ENCODE assay signal across 8 cellular contexts in the genomic region with DNA sequence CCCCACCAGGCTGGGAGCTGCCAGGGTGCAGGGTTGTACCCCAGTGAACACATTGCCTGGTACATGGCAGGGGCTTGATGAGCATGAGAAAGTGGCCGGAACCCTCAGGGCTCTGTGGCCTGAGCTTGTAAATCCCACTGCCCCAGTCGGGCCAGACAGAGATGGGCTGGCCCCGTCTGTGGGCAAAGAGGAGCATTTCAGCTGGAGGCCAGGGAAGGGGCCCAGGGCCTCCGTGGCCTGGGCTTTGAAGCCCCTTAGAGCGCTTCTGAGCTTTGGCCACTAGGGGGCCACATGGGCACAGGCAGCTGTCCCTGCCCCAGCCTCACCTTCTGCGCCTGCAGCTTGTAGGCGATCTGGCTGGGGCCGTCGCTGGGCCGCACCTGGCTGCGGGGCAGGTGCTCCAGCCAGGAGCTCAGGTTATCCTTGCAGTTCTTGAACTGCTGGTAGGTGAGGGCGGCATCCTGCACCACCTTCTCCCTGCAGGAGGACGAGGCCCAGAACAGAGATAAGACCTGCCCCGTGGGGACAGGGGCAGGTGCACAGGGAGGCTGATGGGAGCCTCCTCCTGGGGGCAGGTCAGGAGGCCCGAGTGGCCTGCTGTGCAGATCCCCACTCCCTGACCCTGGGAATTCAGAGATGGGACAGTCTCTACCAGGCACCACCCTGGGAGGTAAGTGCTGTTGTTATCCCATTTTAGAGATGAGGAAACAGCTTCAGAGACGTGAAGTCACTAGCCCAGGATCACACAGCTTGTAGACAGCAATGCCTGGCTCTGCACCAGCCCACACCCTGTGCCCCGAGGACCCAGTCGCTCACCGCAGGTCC. TPM values are rescaled to one million over a fixed set of nuclear protein-coding genes. Genes with fewer than 3 reads are reported as not detected.
A peak's percentile ranks its signal among the peaks of the same experiment; 100 is the strongest.
DNase-seq lines count a peak whose midpoint lies in the region; ATAC-seq, FAIRE-seq and TF ChIP-seq lines count a peak whose summit lies in the region.

No MANE protein-coding gene starts in this region.

- TF ChIP-seq CTCF in GM12873 (IDR thresholded peaks at IDR 0.05; ENCODE audit: insufficient read depth, low read depth, low read length, missing control alignments), result peak; percentile 100
- TF ChIP-seq CTCF in Loucy (conservative IDR thresholded peaks at IDR 0.05; ENCODE audit: low read length), result peak; percentile 84
- TF ChIP-seq CTCF in RWPE2 (IDR thresholded peaks at IDR 0.05; ENCODE audit: poor library complexity, severe bottlenecking), result peak; percentile 95
- TF ChIP-seq CTCF in ovary (IDR thresholded peaks at IDR 0.05), result peak; percentile 87 to 91 (median 87)
- TF ChIP-seq CTCF in tibial nerve (IDR thresholded peaks at IDR 0.05), result peak; percentile 92 to 95 (median 93)

- no peak for FAIRE-seq in frontal cortex (lab: Jason Lieb, UNC)

- H3K4me3 ChIP-seq in Loucy (ENCODE audit: low read length, poor library complexity, severe bottlenecking) (no peak overlapping the region), RWPE2 (ENCODE audit: severe bottlenecking) (no peak overlapping the region), ovary (no peak overlapping the region), tibial nerve (no peak overlapping the region)

- H3K27me3 Mint-ChIP-seq in activated T-helper 2 cell treated with anti-CD3 and anti-CD28 coated beads, Interferon-gamma antibody, Interleukin-2, Interleukin-4, amounts not matched to agents 10 μg/mL and 5 μg/mL and 100 μg/mL, durations not matched to agents 14 hours and 24 hours and 36 hours (ENCODE audit: low read depth), result no peaks in the 10 kb centered on the region

- H3K9ac ChIP-seq in Loucy (ENCODE audit: low read depth, low read length, poor library complexity, severe bottlenecking), result peak overlapping the region; percentile 45

- no peaks in the 10 kb centered on the region for H4K20me1 ChIP-seq in Loucy (ENCODE audit: insufficient read depth, low read length, poor library complexity, severe bottlenecking)

- no peaks in the 10 kb centered on the region for H3K36me3 ChIP-seq in Loucy (ENCODE audit: insufficient read depth, low read length)
- peaks cover 21% of the 10 kb centered on the region for H3K36me3 ChIP-seq in RWPE2 (ENCODE audit: low read depth)
- no peaks in the 10 kb centered on the region for H3K36me3 ChIP-seq in ovary
- H3K36me3 ChIP-seq in tibial nerve, result no peaks in the 10 kb centered on the region

- H3K4me1 ChIP-seq in Loucy (ENCODE audit: insufficient read depth, low read length, poor library complexity, severe bottlenecking), result peaks cover 6% of the 10 kb centered on the region
- H3K4me1 ChIP-seq in RWPE2 (ENCODE audit: insufficient read depth, poor library complexity, severe bottlenecking), result no peaks in the 10 kb centered on the region
- no peaks in the 10 kb centered on the region for H3K4me1 ChIP-seq in ovary (ENCODE audit: insufficient read depth)
- peaks cover 0 to 9% (median 0%) of the 10 kb centered on the region in 4 donors for H3K4me1 ChIP-seq in tibial nerve

- H3K36me3 Mint-ChIP-seq in activated T-helper 2 cell treated with anti-CD3 and anti-CD28 coated beads, Interferon-gamma antibody, Interleukin-2, Interleukin-4, amounts not matched to agents 10 μg/mL and 5 μg/mL and 100 μg/mL, durations not matched to agents 14 hours and 24 hours and 36 hours (ENCODE audit: low read depth), result no peaks in the 10 kb centered on the region

- ATAC-seq in RWPE2 (ENCODE audit: low read depth) (peak; percentile 85), HG02840 (IDR thresholded peaks at IDR 0.05; ENCODE audit: low FRiP score, unreplicated experiment) (no peak)

- H3K9me3 Mint-ChIP-seq in activated T-helper 2 cell treated with anti-CD3 and anti-CD28 coated beads, Interferon-gamma antibody, Interleukin-2, Interleukin-4, amounts not matched to agents 10 μg/mL and 5 μg/mL and 100 μg/mL, durations not matched to agents 14 hours and 24 hours and 36 hours, result no peaks in the 10 kb centered on the region

- H3K9me2 ChIP-seq in Loucy (replicated peaks; ENCODE audit: low read depth, low read length), result no peaks in the 10 kb centered on the region

- H3K79me2 ChIP-seq in Loucy (ENCODE audit: insufficient read depth, low read length), result no peaks in the 10 kb centered on the region

- H3K27me3 ChIP-seq in Loucy (ENCODE audit: insufficient read depth, low read length, poor library complexity, severe bottlenecking) (no peaks in the 10 kb centered on the region), RWPE2 (ENCODE audit: insufficient read depth, poor library complexity, severe bottlenecking) (no peaks in the 10 kb centered on the region), ovary (no peaks in the 10 kb centered on the region), tibial nerve (peaks cover 0 to 5% of the 10 kb centered on the region in 2 donors)

- H3K4me2 ChIP-seq in Loucy (ENCODE audit: low read depth, low read length, poor library complexity, severe bottlenecking), result no peak overlapping the region

- H3K27ac ChIP-seq in RWPE2 (ENCODE audit: poor library complexity, severe bottlenecking) (no peak overlapping the region), ovary (no peak overlapping the region), tibial nerve (no peak overlapping the region)

- no peaks in the 10 kb centered on the region for H3F3A ChIP-seq in Loucy (ENCODE audit: low read depth)

- H3K4me3 Mint-ChIP-seq in activated T-helper 2 cell treated with anti-CD3 and anti-CD28 coated beads, Interferon-gamma antibody, Interleukin-2, Interleukin-4, amounts not matched to agents 10 μg/mL and 5 μg/mL and 100 μg/mL, durations not matched to agents 14 hours and 24 hours and 36 hours (ENCODE audit: low read depth), result no peak overlapping the region

- intact Hi-C loops in activated T-helper 2 cell treated with anti-CD3 and anti-CD28 coated beads, Interferon-gamma antibody, Interleukin-2, Interleukin-4, amounts not matched to agents 10 μg/mL and 5 μg/mL and 100 μg/mL, durations not matched to agents 14 hours and 24 hours and 36 hours (cut with micrococcal nuclease), result loop anchor here (1.0 kb wide), 2 partner anchors 93 to 285 kb away; no protein-coding TSS in a partner anchor
- intact Hi-C loops in ovary (cut with DNase I), result loop anchor here in 2 of 4 donors (5.0 to 10.0 kb wide), 3 partner anchors 88 to 263 kb away; partner anchors contain the start of gene EXOC7 (in 1 of the 2)

- TF ChIP-seq POLR2A in ovary (IDR thresholded peaks at IDR 0.05) (no peak), tibial nerve (IDR thresholded peaks at IDR 0.05) (no peak)

- H3K9me3 ChIP-seq in Loucy (ENCODE audit: insufficient read depth, low read depth, low read length) (no peaks in the 10 kb centered on the region), RWPE2 (ENCODE audit: severe bottlenecking) (no peaks in the 10 kb centered on the region), ovary (no peaks in the 10 kb centered on the region), tibial nerve (no peaks in the 10 kb centered on the region)

- peak; percentile 69 for DNase-seq in RWPE2 (ENCODE audit: low spot score)
- DNase-seq in activated T-helper 2 cell treated with anti-CD3 and anti-CD28 coated beads, Interferon-gamma antibody, Interleukin-2, Interleukin-4, amounts not matched to agents 10 μg/mL and 5 μg/mL and 100 μg/mL, durations not matched to agents 14 hours and 24 hours and 36 hours (ENCODE audit: low spot score), result peak; percentile 68
- DNase-seq in frontal cortex (ENCODE audit: low spot score in 2 of 2), result peak; percentile 75 to 89
- DNase-seq in ovary, result peak; percentile 70 to 80 (median 74)
- peak; percentile 48 to 60 for DNase-seq in tibial nerve (ENCODE audit: low spot score in 2 of 2)

- no peaks in the 10 kb centered on the region for H3K4me1 Mint-ChIP-seq in activated T-helper 2 cell treated with anti-CD3 and anti-CD28 coated beads, Interferon-gamma antibody, Interleukin-2, Interleukin-4, amounts not matched to agents 10 μg/mL and 5 μg/mL and 100 μg/mL, durations not matched to agents 14 hours and 24 hours and 36 hours (ENCODE audit: low read depth)

- WGBS in ovary, 3 donors, result 16 to 17% (median 16%) methylated on average over 14 to 19 of the region's 19 CpGs
- 31 to 44% methylated on average over 12 to 17 of the region's 19 CpGs for WGBS in tibial nerve, 2 donors

- TF ChIP-seq EP300 in ovary (IDR thresholded peaks at IDR 0.05) (no peak), tibial nerve (IDR thresholded peaks at IDR 0.05) (no peak)

- H3K27ac Mint-ChIP-seq in activated T-helper 2 cell treated with anti-CD3 and anti-CD28 coated beads, Interferon-gamma antibody, Interleukin-2, Interleukin-4, amounts not matched to agents 10 μg/mL and 5 μg/mL and 100 μg/mL, durations not matched to agents 14 hours and 24 hours and 36 hours, result no peak overlapping the region

- H2AFZ ChIP-seq in Loucy (ENCODE audit: low read length), result peak overlapping the region; percentile 47; the same call in 1 of the 2 replicates

RNA-seq across cellular contexts. Expression of gene EVPL, which starts 12.8 kb away (rescaled TPM):
- total RNA-seq in activated T-helper 2 cell treated with anti-CD3 and anti-CD28 coated beads, Interferon-gamma antibody, Interleukin-2, Interleukin-4, amounts not matched to agents 10 μg/mL and 5 μg/mL and 100 μg/mL, durations not matched to agents 14 hours and 24 hours and 36 hours, result 0.02 TPM in 1 of 2 replicates, not detected in the other
- total RNA-seq in frontal cortex, result not detected
- total RNA-seq in ovary, result 1 to 10 TPM in 5 of 7 donors, under 1 TPM in 2; 0.33 to 7.2 (median 1.0) TPM
- polyA plus RNA-seq in ovary, result under 1 TPM; 0.15 TPM
- 1 to 10 TPM in 2 of 4 donors, under 1 TPM in 1, not detected in 1; 0.98 to 3.0 (median 2.1) TPM for total RNA-seq in tibial nerve

RNA-seq across cellular contexts. Expression of gene CDK3, which starts 13.7 kb away (rescaled TPM):
- 6.9 and 7.4 TPM in 2 replicates for total RNA-seq in activated T-helper 2 cell treated with anti-CD3 and anti-CD28 coated beads, Interferon-gamma antibody, Interleukin-2, Interleukin-4, amounts not matched to agents 10 μg/mL and 5 μg/mL and 100 μg/mL, durations not matched to agents 14 hours and 24 hours and 36 hours
- total RNA-seq in frontal cortex, result 0.41 TPM
- total RNA-seq in ovary, result 1 to 10 TPM; 1.3 to 8.5 (median 5.5) TPM
- 10 to 100 TPM in 1 of 2 donors, 1 to 10 TPM in 1; 3.6 to 10.8 TPM for polyA plus RNA-seq in ovary
- 10 to 100 TPM in 1 of 4 donors, 1 to 10 TPM in 3; 3.8 to 12.3 (median 5.9) TPM for total RNA-seq in tibial nerve

RNA-seq across cellular contexts. Expression of gene TEN1, which starts 35.3 kb away (rescaled TPM):
- total RNA-seq in activated T-helper 2 cell treated with anti-CD3 and anti-CD28 coated beads, Interferon-gamma antibody, Interleukin-2, Interleukin-4, amounts not matched to agents 10 μg/mL and 5 μg/mL and 100 μg/mL, durations not matched to agents 14 hours and 24 hours and 36 hours, result 11.4 and 13.4 TPM in 2 replicates
- total RNA-seq in frontal cortex, result 4.9 TPM
- 10 to 100 TPM in 5 of 7 donors, 1 to 10 TPM in 2; 7.4 to 16.3 (median 10.5) TPM for total RNA-seq in ovary
- 10 to 100 TPM in 1 of 2 donors, 1 to 10 TPM in 1; 6.1 to 18.1 TPM for polyA plus RNA-seq in ovary
- 10 to 100 TPM in 2 of 4 donors, 1 to 10 TPM in 2; 8.6 to 22.2 (median 11.5) TPM for total RNA-seq in tibial nerve

RNA-seq across cellular contexts. Expression of gene ACOX1, which starts 35.3 kb away (rescaled TPM):
- total RNA-seq in activated T-helper 2 cell treated with anti-CD3 and anti-CD28 coated beads, Interferon-gamma antibody, Interleukin-2, Interleukin-4, amounts not matched to agents 10 μg/mL and 5 μg/mL and 100 μg/mL, durations not matched to agents 14 hours and 24 hours and 36 hours, result 29.4 and 30.6 TPM in 2 replicates
- total RNA-seq in frontal cortex (98.2 TPM), ovary (10 to 100 TPM; 20.1 to 53.0 (median 41.1) TPM), tibial nerve (10 to 100 TPM; 33.7 to 44.4 (median 39.1) TPM)
- polyA plus RNA-seq in ovary, result 10 to 100 TPM; 10.6 to 24.6 TPM

RNA-seq across cellular contexts. Expression of gene SRP68, which starts 58.0 kb away (rescaled TPM):
- total RNA-seq in activated T-helper 2 cell treated with anti-CD3 and anti-CD28 coated beads, Interferon-gamma antibody, Interleukin-2, Interleukin-4, amounts not matched to agents 10 μg/mL and 5 μg/mL and 100 μg/mL, durations not matched to agents 14 hours and 24 hours and 36 hours, result 188 and 194 TPM in 2 replicates
- total RNA-seq in frontal cortex, result 16.7 TPM
- 10 to 100 TPM; 33.0 to 83.2 (median 70.9) TPM for total RNA-seq in ovary
- 100 to 1,000 TPM in 1 of 2 donors, 10 to 100 TPM in 1; 47.3 to 101 TPM for polyA plus RNA-seq in ovary
- total RNA-seq in tibial nerve, result 10 to 100 TPM; 51.5 to 58.6 (median 53.5) TPM
